ENCODE assay signal across 8 cellular contexts in the genomic region with DNA sequence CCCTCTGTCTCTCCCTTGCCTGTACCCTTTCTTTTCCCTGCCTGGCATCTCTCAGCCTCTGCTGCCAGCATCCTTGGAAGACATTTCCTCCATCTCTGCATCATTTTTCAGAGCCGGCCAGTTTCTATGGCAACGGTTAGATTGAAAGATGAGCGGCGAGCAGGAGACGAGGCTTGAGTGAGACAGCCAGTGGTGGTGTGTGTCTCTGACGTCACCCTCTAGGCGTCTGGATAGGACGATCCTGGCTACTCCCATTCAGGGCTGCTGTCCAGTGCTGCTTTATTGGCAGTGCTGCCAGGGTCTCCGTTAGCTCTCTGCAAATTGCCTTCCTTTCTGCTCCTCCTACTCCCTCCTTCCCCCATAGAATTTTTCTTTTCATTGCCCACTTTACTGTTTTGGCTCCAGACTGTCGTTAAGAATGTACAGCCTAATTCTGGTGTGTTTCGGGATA. TPM values are rescaled to one million over a fixed set of nuclear protein-coding genes. Genes with fewer than 3 reads are reported as not detected.
DNase-seq lines count a peak whose midpoint lies in the region; ATAC-seq, FAIRE-seq and TF ChIP-seq lines count a peak whose summit lies in the region.

No MANE protein-coding gene starts in this region.

- H3K4me3 Mint-ChIP-seq in astrocyte (ENCODE audit: unreplicated experiment), result no peak overlapping the region
- H3K4me3 Mint-ChIP-seq in activated T-cell treated with anti-CD3 and anti-CD28 coated beads, Interleukin-2, amount 50 U/mL, for 24 hours, result no peak overlapping the region

- peaks cover 15 to 27% of the 10 kb centered on the region in 2 experiments for H3K4me1 ChIP-seq in HCT116 (ENCODE audit: control insufficient read depth in 1 of 2, insufficient read depth in 2 of 2, low read length in 2 of 2)
- H3K4me1 ChIP-seq in astrocyte (ENCODE audit: insufficient read depth, low read length), result no peaks in the 10 kb centered on the region
- H3K4me1 ChIP-seq in skeletal muscle tissue (ENCODE audit: control insufficient read depth in 3 of 3, insufficient read depth in 3 of 3, low read length in 3 of 3), result peaks cover 33 to 44% (median 40%) of the 10 kb centered on the region in 3 donors

- H3K4me1 Mint-ChIP-seq in astrocyte (ENCODE audit: low read depth, unreplicated experiment), result peaks cover 12% of the 10 kb centered on the region
- H3K4me1 Mint-ChIP-seq in activated T-cell treated with anti-CD3 and anti-CD28 coated beads, Interleukin-2, amount 50 U/mL, for 24 hours (ENCODE audit: low read depth), result peaks cover 21% of the 10 kb centered on the region

- H3K27me3 ChIP-seq in HCT116 (ENCODE audit: insufficient read depth, low read length) (no peaks in the 10 kb centered on the region), astrocyte (ENCODE audit: insufficient read depth, low read length) (no peaks in the 10 kb centered on the region), skeletal muscle tissue (ENCODE audit: control insufficient read depth in 3 of 3, insufficient read depth in 3 of 3, low read length in 3 of 3) (no peaks in the 10 kb centered on the region)

- TF ChIP-seq RAD21 in HCT116 (IDR thresholded peaks at IDR 0.05; ENCODE audit: low read depth), result no peak

- H3K36me3 ChIP-seq in HCT116 (ENCODE audit: control insufficient read depth in 1 of 2, insufficient read depth in 2 of 2, low read length in 2 of 2) (no peaks in the 10 kb centered on the region), astrocyte (ENCODE audit: insufficient read depth, low read length) (no peaks in the 10 kb centered on the region), skeletal muscle tissue (ENCODE audit: control insufficient read depth in 3 of 3, insufficient read depth in 3 of 3, low read length in 3 of 3) (no peaks in the 10 kb centered on the region)

- intact Hi-C loops in HCT116 (cut with micrococcal nuclease), result no loop called here

- H3K9me3 ChIP-seq in HCT116 (ENCODE audit: control insufficient read depth in 1 of 2, insufficient read depth in 1 of 2, low read depth in 1 of 2, low read length in 2 of 2), result no peaks in the 10 kb centered on the region
- no peaks in the 10 kb centered on the region for H3K9me3 ChIP-seq in astrocyte (ENCODE audit: insufficient read depth, low read depth, low read length)
- no peaks in the 10 kb centered on the region for H3K9me3 ChIP-seq in skeletal muscle tissue (ENCODE audit: control insufficient read depth in 3 of 3, low read length in 3 of 3)

- POLR2A ChIA-PET in HCT116 (lab: Charles Lee), result no interaction called here

- H3K9ac ChIP-seq in HCT116 (ENCODE audit: low read length), result no peak overlapping the region
- no peak overlapping the region for H3K9ac ChIP-seq in astrocyte (ENCODE audit: low read length)
- no peak overlapping the region for H3K9ac ChIP-seq in skeletal muscle tissue (ENCODE audit: low read depth in 1 of 3, low read length in 3 of 3)

- H3K9me2 ChIP-seq in HCT116 (ENCODE audit: insufficient read depth), result no peaks in the 10 kb centered on the region; the same call in 1 of the 2 replicates

- H3K27me3 Mint-ChIP-seq in astrocyte (ENCODE audit: low read depth, unreplicated experiment), result no peaks in the 10 kb centered on the region
- H3K27me3 Mint-ChIP-seq in activated T-cell treated with anti-CD3 and anti-CD28 coated beads, Interleukin-2, amount 50 U/mL, for 24 hours, result no peaks in the 10 kb centered on the region

- no peak overlapping the region for H3K27ac Mint-ChIP-seq in astrocyte (ENCODE audit: unreplicated experiment)
- H3K27ac Mint-ChIP-seq in activated T-cell treated with anti-CD3 and anti-CD28 coated beads, Interleukin-2, amount 50 U/mL, for 24 hours, result no peak overlapping the region

- no peak for TF ChIP-seq POLR2A in HCT116 (IDR thresholded peaks at IDR 0.05; ENCODE audit: borderline replicate concordance, extremely low read depth, insufficient read depth, insufficient read length)

- no peaks in the 10 kb centered on the region for H4K20me1 ChIP-seq in HCT116 (ENCODE audit: insufficient read depth)
- peaks cover 85% of the 10 kb centered on the region for H4K20me1 ChIP-seq in astrocyte (ENCODE audit: insufficient read depth, low read length)

- DNase-seq in HCT116 (ENCODE audit: low read depth, low spot score) (no peak), astrocyte (ENCODE audit: low read depth) (peak; percentile 88), iPS DF 19.7 (ENCODE audit: low read depth, low spot score) (peak; percentile 79)
- DNase-seq in activated T-cell treated with anti-CD3 and anti-CD28 coated beads, Interleukin-2, amount 50 U/mL, for 24 hours, result no peak
- DNase-seq in stimulated activated naive CD4-positive, alpha-beta T cell (lab: John Stamatoyannopoulos, UW), result no peak

- no peak overlapping the region for H3K27ac ChIP-seq in HCT116 (ENCODE audit: low read depth, low read length)
- no peak overlapping the region for H3K27ac ChIP-seq in astrocyte (ENCODE audit: low read depth, low read length)
- no peak overlapping the region for H3K27ac ChIP-seq in skeletal muscle tissue (ENCODE audit: low read depth, low read length)

- CTCF ChIA-PET in HCT116 (lab: Charles Lee), result no interaction called here

- ATAC-seq in HCT116 (peak; percentile 78), HG03571 (IDR thresholded peaks at IDR 0.05; ENCODE audit: unreplicated experiment) (no peak), GM19351 (IDR thresholded peaks at IDR 0.05; ENCODE audit: unreplicated experiment) (no peak)

- H3K4me3 ChIP-seq in HCT116 (replicated peaks in 1 of 2; ENCODE audit: low read depth in 1 of 2, low read length in 2 of 2), result no peak overlapping the region
- no peak overlapping the region for H3K4me3 ChIP-seq in astrocyte (ENCODE audit: insufficient read depth, low read depth, low read length)
- peak overlapping the region; percentile 30 to 34 (median 33) for H3K4me3 ChIP-seq in skeletal muscle tissue (ENCODE audit: low read length in 3 of 3)

- H2AFZ ChIP-seq in HCT116 (ENCODE audit: low read depth, low read length, poor library complexity, severe bottlenecking), result no peak overlapping the region
- no peak overlapping the region for H2AFZ ChIP-seq in astrocyte (ENCODE audit: low read depth, low read length)

- TF ChIP-seq CTCF in HCT116 (IDR thresholded peaks at IDR 0.05 in 2 of 3, conservative IDR thresholded peaks at IDR 0.05 in 1 of 3; ENCODE audit: borderline replicate concordance in 1 of 3, insufficient read depth in 1 of 3, low read depth in 2 of 3, low read length in 2 of 3), result no peak
- TF ChIP-seq CTCF in astrocyte (IDR thresholded peaks at IDR 0.05; ENCODE audit: insufficient read depth, low read depth, low read length), result no peak

- BruUV-seq in HCT116 (replicated peaks; lab: Mats Ljungman, UMichigan), result no TSS peak

- no peaks in the 10 kb centered on the region; the same call in 1 of the 2 replicates for H3K79me2 ChIP-seq in HCT116 (ENCODE audit: insufficient read depth, low read length)
- H3K79me2 ChIP-seq in astrocyte (ENCODE audit: insufficient read depth, low read length), result peaks cover 11% of the 10 kb centered on the region

- no peaks in the 10 kb centered on the region for H3K9me3 Mint-ChIP-seq in astrocyte (ENCODE audit: unreplicated experiment)
- H3K9me3 Mint-ChIP-seq in activated T-cell treated with anti-CD3 and anti-CD28 coated beads, Interleukin-2, amount 50 U/mL, for 24 hours, result no peaks in the 10 kb centered on the region

- peak; percentile 43 for FAIRE-seq in astrocyte (lab: Jason Lieb, UNC)

- H3K4me2 ChIP-seq in HCT116 (ENCODE audit: low read length), result peak overlapping the region; percentile 73
- H3K4me2 ChIP-seq in astrocyte (ENCODE audit: low read length), result peak overlapping the region; percentile 57

- peaks cover 2% of the 10 kb centered on the region for H3K36me3 Mint-ChIP-seq in astrocyte (ENCODE audit: low read depth, unreplicated experiment)
- H3K36me3 Mint-ChIP-seq in activated T-cell treated with anti-CD3 and anti-CD28 coated beads, Interleukin-2, amount 50 U/mL, for 24 hours (ENCODE audit: low read depth), result no peaks in the 10 kb centered on the region

- RAD21 ChIA-PET in HCT116 (lab: Charles Lee; ENCODE audit: low non-redundant PET in 1 of 2, low total read pairs in 2 of 2, uncharacterized antibody in 2 of 2, unreplicated experiment in 2 of 2), result interaction anchor here (0.6 kb wide), 2 partner anchors 85 to 187 kb away, joined by 3 to 4 read pairs; a partner anchor contains a TSS

TF ChIP-seq in HCT116, 20 proteins besides CTCF, POLR2A, EP300 and RAD21:
- TF ChIP-seq, protein P1, sequence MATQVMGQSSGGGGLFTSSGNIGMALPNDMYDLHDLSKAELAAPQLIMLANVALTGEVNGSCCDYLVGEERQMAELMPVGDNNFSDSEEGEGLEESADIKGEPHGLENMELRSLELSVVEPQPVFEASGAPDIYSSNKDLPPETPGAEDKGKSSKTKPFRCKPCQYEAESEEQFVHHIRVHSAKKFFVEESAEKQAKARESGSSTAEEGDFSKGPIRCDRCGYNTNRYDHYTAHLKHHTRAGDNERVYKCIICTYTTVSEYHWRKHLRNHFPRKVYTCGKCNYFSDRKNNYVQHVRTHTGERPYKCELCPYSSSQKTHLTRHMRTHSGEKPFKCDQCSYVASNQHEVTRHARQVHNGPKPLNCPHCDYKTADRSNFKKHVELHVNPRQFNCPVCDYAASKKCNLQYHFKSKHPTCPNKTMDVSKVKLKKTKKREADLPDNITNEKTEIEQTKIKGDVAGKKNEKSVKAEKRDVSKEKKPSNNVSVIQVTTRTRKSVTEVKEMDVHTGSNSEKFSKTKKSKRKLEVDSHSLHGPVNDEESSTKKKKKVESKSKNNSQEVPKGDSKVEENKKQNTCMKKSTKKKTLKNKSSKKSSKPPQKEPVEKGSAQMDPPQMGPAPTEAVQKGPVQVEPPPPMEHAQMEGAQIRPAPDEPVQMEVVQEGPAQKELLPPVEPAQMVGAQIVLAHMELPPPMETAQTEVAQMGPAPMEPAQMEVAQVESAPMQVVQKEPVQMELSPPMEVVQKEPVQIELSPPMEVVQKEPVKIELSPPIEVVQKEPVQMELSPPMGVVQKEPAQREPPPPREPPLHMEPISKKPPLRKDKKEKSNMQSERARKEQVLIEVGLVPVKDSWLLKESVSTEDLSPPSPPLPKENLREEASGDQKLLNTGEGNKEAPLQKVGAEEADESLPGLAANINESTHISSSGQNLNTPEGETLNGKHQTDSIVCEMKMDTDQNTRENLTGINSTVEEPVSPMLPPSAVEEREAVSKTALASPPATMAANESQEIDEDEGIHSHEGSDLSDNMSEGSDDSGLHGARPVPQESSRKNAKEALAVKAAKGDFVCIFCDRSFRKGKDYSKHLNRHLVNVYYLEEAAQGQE (IDR thresholded peaks at IDR 0.05; ENCODE audit: low read depth), result peak; percentile 61
- no peak for TF ChIP-seq EZH2phosphoT487 (IDR thresholded peaks at IDR 0.05; ENCODE audit: borderline replicate concordance)
TF ChIP-seq in HCT116: peak in this region for 1.

RNA-seq across cellular contexts. Expression of a gene that starts 57.9 kb away (rescaled TPM):
- total RNA-seq in HCT116 (2021; ENCODE audit: unreplicated experiment), result 25.9 TPM
- 16.2 and 17.2 TPM in 2 replicates for polyA plus RNA-seq in HCT116 (2012)
- 52.3 and 56.2 TPM in 2 replicates for total RNA-seq in astrocyte
- total RNA-seq in skeletal muscle tissue, result 57.9 TPM

Comparison
In these comparisons a context has a peak if more than half of its experiments do, and no peak if none do; other contexts are left out.
1. DNase-seq: peak in astrocyte (single experiment) and iPS DF 19.7 (single experiment); none in HCT116 (single experiment), activated T-cell treated with anti-CD3 and anti-CD28 coated beads, Interleukin-2, amount 50 U/mL, for 24 hours (single experiment) and stimulated activated naive CD4-positive, alpha-beta T cell (0 of 6).
2. H3K4me3 ChIP-seq: peak in skeletal muscle tissue (3 of 3); none in HCT116 (0 of 2) and astrocyte (single experiment).